Comparison of ENCODE assay signal across 9 cellular contexts in the genomic region with DNA sequence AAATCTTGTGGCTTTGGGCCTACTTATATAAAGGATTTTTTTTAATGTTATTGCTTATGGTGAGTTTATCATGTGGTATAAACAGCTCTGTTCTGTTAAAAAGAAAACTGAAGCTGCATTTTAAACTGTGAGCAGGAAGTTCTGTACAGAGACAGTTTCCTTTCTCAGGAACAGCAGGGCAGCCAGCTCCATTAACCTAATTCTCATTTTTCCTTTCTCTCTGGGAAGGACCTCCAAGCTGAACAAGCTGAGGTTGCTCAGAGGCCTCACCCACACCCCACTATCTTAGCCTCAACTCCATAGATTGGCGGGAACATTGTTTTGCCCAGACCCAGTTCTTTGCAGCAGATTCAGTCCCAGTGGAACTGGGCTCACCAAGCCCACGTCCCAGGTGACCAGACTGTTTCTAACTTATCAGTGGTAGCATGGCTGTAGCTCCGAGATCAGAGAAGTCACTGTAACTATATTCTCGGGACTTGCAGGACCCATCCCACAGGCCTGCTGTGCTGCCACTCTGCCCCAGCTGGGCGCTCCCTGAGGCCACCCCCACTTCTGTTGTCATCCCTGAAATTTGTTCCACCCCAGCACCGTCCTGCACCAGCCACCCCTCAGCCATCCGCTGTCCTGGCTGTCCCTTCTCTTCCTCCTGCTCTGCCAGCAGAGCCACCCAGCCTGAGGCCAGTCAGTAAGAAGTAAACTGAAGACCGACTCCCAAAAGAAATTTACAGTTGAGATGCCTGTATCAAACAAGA. TPM values are rescaled to one million over a fixed set of nuclear protein-coding genes. Genes with fewer than 3 reads are reported as not detected.
DNase-seq lines count a peak whose midpoint lies in the region; ATAC-seq and TF ChIP-seq lines count a peak whose summit lies in the region.
"Had no signal": no experiment of that assay in that cellular context is flagged by ENCODE, and none has a peak within 500 bp of the region (broad histone marks: within the 10 kb centered on the region; RNA-seq: fewer than 3 reads in every experiment).

No MANE protein-coding gene starts in this region.

- no peak overlapping the region for H3K27ac ChIP-seq in CD4-positive, CD25-positive, alpha-beta regulatory T cell (ENCODE audit: insufficient read depth, low read length, poor library complexity, severe bottlenecking)
- H3K27ac ChIP-seq in duodenal mucosa (ENCODE audit: low read depth, low read length) (peak overlapping the region; percentile 11), osteoblast (ENCODE audit: low read depth, low read length) (no peak overlapping the region)
- H3K27ac ChIP-seq: brain microvascular endothelial cell had no signal

- H3K9me3 ChIP-seq in CD4-positive, CD25-positive, alpha-beta regulatory T cell (ENCODE audit: control insufficient read depth in 2 of 2, low read length in 2 of 2): no peaks in the 10 kb centered on the region
- H3K9me3 ChIP-seq in duodenal mucosa (ENCODE audit: control insufficient read depth in 1 of 2, low read length in 2 of 2): no peaks in the 10 kb centered on the region
- no peaks in the 10 kb centered on the region for H3K9me3 ChIP-seq in osteoblast (ENCODE audit: low read depth, low read length)

- H3K4me3 ChIP-seq in CD4-positive, CD25-positive, alpha-beta regulatory T cell (ENCODE audit: low read depth, low read length): peak overlapping the region; percentile 33
- H3K4me3 ChIP-seq in duodenal mucosa (ENCODE audit: low read depth in 1 of 2, low read length in 2 of 2) (no peak overlapping the region), osteoblast (ENCODE audit: insufficient read depth, low read length) (no peak overlapping the region)

- H3K4me1 ChIP-seq in CD4-positive, CD25-positive, alpha-beta regulatory T cell (ENCODE audit: control insufficient read depth, insufficient read depth, low read length, poor library complexity, severe bottlenecking): peaks cover 18% of the 10 kb centered on the region
- H3K4me1 ChIP-seq in duodenal mucosa (ENCODE audit: control insufficient read depth in 1 of 2, insufficient read depth in 2 of 2, low read length in 2 of 2): peaks cover 25 to 34% of the 10 kb centered on the region in 2 donors
- H3K4me1 ChIP-seq in osteoblast (ENCODE audit: insufficient read depth, low read length): no peaks in the 10 kb centered on the region

- H3K4me2 ChIP-seq in osteoblast (ENCODE audit: insufficient read depth, low read length): no peak overlapping the region

- peaks cover 0 to 31% (median 21%) of the 10 kb centered on the region in 4 donors for H3K4me1 Mint-ChIP-seq in CD4-positive, CD25-positive, alpha-beta regulatory T cell
- H3K4me1 Mint-ChIP-seq in neural crest cell: peaks cover 19% of the 10 kb centered on the region

- TF ChIP-seq CTCF in neural crest cell (conservative IDR thresholded peaks at IDR 0.05): no peak
- TF ChIP-seq CTCF in osteoblast (IDR thresholded peaks at IDR 0.05; ENCODE audit: extremely low read depth, low read depth, low read length): no peak

- no peaks in the 10 kb centered on the region for H3K36me3 ChIP-seq in CD4-positive, CD25-positive, alpha-beta regulatory T cell (ENCODE audit: control insufficient read depth, insufficient read depth, low read length)
- H3K36me3 ChIP-seq in duodenal mucosa (ENCODE audit: control insufficient read depth in 1 of 2, insufficient read depth in 2 of 2, low read length in 2 of 2) (no peaks in the 10 kb centered on the region), osteoblast (ENCODE audit: insufficient read depth, low read length) (peaks cover 6% of the 10 kb centered on the region)
- H3K36me3 ChIP-seq: brain microvascular endothelial cell had no signal

- no peaks in the 10 kb centered on the region for H3K27me3 Mint-ChIP-seq in CD4-positive, CD25-positive, alpha-beta regulatory T cell
- H3K27me3 Mint-ChIP-seq in neural crest cell (ENCODE audit: low read depth): no peaks in the 10 kb centered on the region

- H3K4me3 Mint-ChIP-seq in CD4-positive, CD25-positive, alpha-beta regulatory T cell: peak overlapping the region in 2 of 4 donors; percentile 71 to 78
- no peak overlapping the region for H3K4me3 Mint-ChIP-seq in neural crest cell

- no peaks in the 10 kb centered on the region for H4K20me1 ChIP-seq in osteoblast (ENCODE audit: insufficient read depth, low read length)

- no peaks in the 10 kb centered on the region for H3K79me2 ChIP-seq in osteoblast (ENCODE audit: insufficient read depth, low read length)

- H3K27ac Mint-ChIP-seq in CD4-positive, CD25-positive, alpha-beta regulatory T cell: peak overlapping the region; percentile 93 to 96 (median 94)
- H3K27ac Mint-ChIP-seq in neural crest cell (ENCODE audit: unreplicated experiment): peak overlapping the region; percentile 13

- H3K36me3 Mint-ChIP-seq in CD4-positive, CD25-positive, alpha-beta regulatory T cell: no peaks in the 10 kb centered on the region
- peaks cover 10% of the 10 kb centered on the region for H3K36me3 Mint-ChIP-seq in neural crest cell (ENCODE audit: low read depth)

- H3K9ac ChIP-seq in duodenal mucosa (ENCODE audit: low read depth in 1 of 2, low read length in 2 of 2): no peak overlapping the region

- H3K9me3 Mint-ChIP-seq in CD4-positive, CD25-positive, alpha-beta regulatory T cell: no peaks in the 10 kb centered on the region
- H3K9me3 Mint-ChIP-seq in neural crest cell: no peaks in the 10 kb centered on the region

- peak in 1 of 3 donors; percentile 37 for DNase-seq in CD4-positive, CD25-positive, alpha-beta regulatory T cell
- DNase-seq in KG1 (lab: John Stamatoyannopoulos, UW) (peak; percentile 12), neural crest cell (ENCODE audit: low read depth, low spot score) (no peak), DMS 273 treated with DMSO at 0.1 percent for 48 hours (lab: John Stamatoyannopoulos, UW) (no peak), NCI-H1105 (lab: John Stamatoyannopoulos, UW) (no peak), osteoblast (ENCODE audit: insufficient read length, low spot score, missing footprints) (no peak)
- DNase-seq: brain microvascular endothelial cell had no signal

- no peak for ATAC-seq in CD4-positive, CD25-positive, alpha-beta regulatory T cell (ENCODE audit: low read depth in 2 of 2)
- ATAC-seq in HG03442 (IDR thresholded peaks at IDR 0.05; ENCODE audit: unreplicated experiment): no peak

- no peak overlapping the region for H2AFZ ChIP-seq in osteoblast (ENCODE audit: low read length)

- H3K27me3 ChIP-seq in CD4-positive, CD25-positive, alpha-beta regulatory T cell (ENCODE audit: control insufficient read depth, insufficient read depth, low read length): no peaks in the 10 kb centered on the region
- H3K27me3 ChIP-seq in duodenal mucosa (ENCODE audit: control insufficient read depth in 1 of 2, insufficient read depth in 2 of 2, low read length in 2 of 2) (no peaks in the 10 kb centered on the region), osteoblast (ENCODE audit: insufficient read depth, low read length) (no peaks in the 10 kb centered on the region)
- H3K27me3 ChIP-seq: brain microvascular endothelial cell had no signal

RNA-seq across cellular contexts. Expression of a gene that starts 33.2 kb away (rescaled TPM):
- 24.0 TPM for total RNA-seq in CD4-positive, CD25-positive, alpha-beta regulatory T cell
- 10 to 100 TPM in 3 of 4 donors, 1 to 10 TPM in 1; 9.0 to 15.5 (median 12.4) TPM for polyA plus RNA-seq in CD4-positive, CD25-positive, alpha-beta regulatory T cell
- total RNA-seq in neural crest cell: 4.9 and 6.2 TPM in 2 replicates
- 6.8 and 7.6 TPM in 2 replicates for total RNA-seq in osteoblast
